In the genomic region with DNA sequence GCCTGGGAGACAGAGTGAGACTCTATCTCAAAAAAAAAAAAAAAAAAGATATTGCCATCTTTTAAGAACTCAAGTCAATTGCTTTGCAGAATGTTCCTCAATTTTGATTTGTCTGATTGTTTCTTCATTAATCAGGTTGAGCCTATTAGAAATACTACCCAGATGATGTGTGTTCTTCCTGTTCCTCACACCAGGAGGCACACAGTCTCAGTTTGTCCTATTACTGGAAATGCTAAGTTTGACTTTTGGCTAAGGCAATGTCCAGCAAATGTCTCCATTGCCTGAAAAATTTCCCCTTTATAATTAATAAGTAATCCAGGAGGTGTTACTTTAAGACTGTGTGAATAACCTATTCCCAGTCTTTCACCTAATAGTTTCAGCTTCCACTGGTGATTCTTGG, we compare ENCODE assay signal across 8 cellular contexts. TPM values are rescaled to one million over a fixed set of nuclear protein-coding genes. Genes with fewer than 3 reads are reported as not detected.
A peak's percentile ranks its signal among the peaks of the same experiment; 100 is the strongest.
DNase-seq lines count a peak whose midpoint lies in the region; ATAC-seq and TF ChIP-seq lines count a peak whose summit lies in the region.

No MANE protein-coding gene starts in this region.

- H3K36me3 Mint-ChIP-seq in activated CD4-positive, alpha-beta memory T cell treated with anti-CD3 and anti-CD28 coated beads, Interleukin-2, amount 10 ng/mL, durations not matched to agents 7 days and 5 days (ENCODE audit: low read depth), result peaks cover 12% of the 10 kb centered on the region
- H3K36me3 Mint-ChIP-seq in activated CD4-positive, alpha-beta memory T cell treated with anti-CD3 and anti-CD28 coated beads for 36 hours, result peaks cover 9% of the 10 kb centered on the region

- H3K4me3 Mint-ChIP-seq in activated CD4-positive, alpha-beta memory T cell treated with anti-CD3 and anti-CD28 coated beads, Interleukin-2, amount 10 ng/mL, durations not matched to agents 7 days and 5 days, result peak overlapping the region; percentile 79
- no peak overlapping the region for H3K4me3 Mint-ChIP-seq in activated CD4-positive, alpha-beta memory T cell treated with anti-CD3 and anti-CD28 coated beads for 36 hours

- no peak for TF ChIP-seq POLR2A in NB4 (IDR thresholded peaks at IDR 0.05; ENCODE audit: extremely low read depth, insufficient read length)
- no peak for TF ChIP-seq POLR2A in suprapubic skin (IDR thresholded peaks at IDR 0.05)

- intact Hi-C loops in activated CD4-positive, alpha-beta memory T cell treated with anti-CD3 and anti-CD28 coated beads for 36 hours (cut with micrococcal nuclease), result no loop called here

- H3K36me3 ChIP-seq in suprapubic skin, result no peaks in the 10 kb centered on the region

- peaks cover 6% of the 10 kb centered on the region for H3K27me3 Mint-ChIP-seq in activated CD4-positive, alpha-beta memory T cell treated with anti-CD3 and anti-CD28 coated beads, Interleukin-2, amount 10 ng/mL, durations not matched to agents 7 days and 5 days
- no peaks in the 10 kb centered on the region for H3K27me3 Mint-ChIP-seq in activated CD4-positive, alpha-beta memory T cell treated with anti-CD3 and anti-CD28 coated beads for 36 hours

- H3K27ac ChIP-seq in suprapubic skin, result no peak overlapping the region

- TF ChIP-seq CTCF in NB4 (IDR thresholded peaks at IDR 0.05; ENCODE audit: low read depth, low read length) (no peak), suprapubic skin (IDR thresholded peaks at IDR 0.05) (no peak)

- H3K4me1 ChIP-seq in suprapubic skin, result no peaks in the 10 kb centered on the region

- peaks cover 16% of the 10 kb centered on the region for H3K4me1 Mint-ChIP-seq in activated CD4-positive, alpha-beta memory T cell treated with anti-CD3 and anti-CD28 coated beads, Interleukin-2, amount 10 ng/mL, durations not matched to agents 7 days and 5 days
- H3K4me1 Mint-ChIP-seq in activated CD4-positive, alpha-beta memory T cell treated with anti-CD3 and anti-CD28 coated beads for 36 hours (ENCODE audit: low read depth), result peaks cover 8% of the 10 kb centered on the region

- no peaks in the 10 kb centered on the region for H3K27me3 ChIP-seq in suprapubic skin

- POLR2A ChIA-PET in activated CD4-positive, alpha-beta memory T cell treated with anti-CD3 and anti-CD28 coated beads, Interleukin-2, amount 10 ng/mL, durations not matched to agents 7 days and 5 days (lab: Charles Lee), result interaction anchor here (1.5 to 2.4 kb wide), 2 partner anchors 9 to 59 kb away, joined by 5 to 13 read pairs; partner anchors contain the start of gene MOB1A
- POLR2A ChIA-PET in activated CD4-positive, alpha-beta memory T cell treated with anti-CD3 and anti-CD28 coated beads for 36 hours (lab: Charles Lee), result no interaction called here

- peaks cover 22% of the 10 kb centered on the region for H3K9me3 Mint-ChIP-seq in activated CD4-positive, alpha-beta memory T cell treated with anti-CD3 and anti-CD28 coated beads, Interleukin-2, amount 10 ng/mL, durations not matched to agents 7 days and 5 days
- peaks cover 25% of the 10 kb centered on the region for H3K9me3 Mint-ChIP-seq in activated CD4-positive, alpha-beta memory T cell treated with anti-CD3 and anti-CD28 coated beads for 36 hours

- CTCF ChIA-PET in activated CD4-positive, alpha-beta memory T cell treated with anti-CD3 and anti-CD28 coated beads, Interleukin-2, amount 10 ng/mL, durations not matched to agents 7 days and 5 days (lab: Charles Lee), result interaction anchor here (1.3 to 1.7 kb wide), 2 partner anchors 28 to 133 kb away, joined by 3 to 9 read pairs; partner anchors contain the start of gene BOLA3
- CTCF ChIA-PET in activated CD4-positive, alpha-beta memory T cell treated with anti-CD3 and anti-CD28 coated beads for 36 hours (lab: Charles Lee), result interaction anchor here (2.8 kb wide), 1 partner anchor 28 kb away, joined by 22 read pairs; the partner anchor contains the start of gene BOLA3

- no peak for DNase-seq in activated CD4-positive, alpha-beta memory T cell treated with anti-CD3 and anti-CD28 coated beads, Interleukin-2, amount 10 ng/mL, durations not matched to agents 7 days and 5 days
- DNase-seq in activated CD4-positive, alpha-beta memory T cell treated with anti-CD3 and anti-CD28 coated beads for 36 hours, result no peak
- DNase-seq in NB4 (ENCODE audit: low read depth), result peak; percentile 30
- peak; percentile 11 for DNase-seq in dermis blood vessel endothelial cell
- DNase-seq in suprapubic skin (ENCODE audit: low spot score in 2 of 2), result no peak
- no peak for DNase-seq in LoVo (ENCODE audit: low spot score)
- no peak for DNase-seq in dedifferentiated amniotic fluid mesenchymal stem cell (ENCODE audit: extremely low spot score)

- no peaks in the 10 kb centered on the region for H3K9me3 ChIP-seq in suprapubic skin

- ATAC-seq in GM19397 (IDR thresholded peaks at IDR 0.05; ENCODE audit: unreplicated experiment), result no peak

- H3K27ac Mint-ChIP-seq in activated CD4-positive, alpha-beta memory T cell treated with anti-CD3 and anti-CD28 coated beads, Interleukin-2, amount 10 ng/mL, durations not matched to agents 7 days and 5 days, result no peak overlapping the region
- no peak overlapping the region for H3K27ac Mint-ChIP-seq in activated CD4-positive, alpha-beta memory T cell treated with anti-CD3 and anti-CD28 coated beads for 36 hours

- TF ChIP-seq EP300 in suprapubic skin (IDR thresholded peaks at IDR 0.05), result no peak

- peak overlapping the region; percentile 71 for H3K4me3 ChIP-seq in NB4 (ENCODE audit: low read depth, low read length)
- H3K4me3 ChIP-seq in suprapubic skin, result peak overlapping the region; percentile 65

RNA-seq across cellular contexts. Expression of gene BOLA3, which starts 28.4 kb away (rescaled TPM):
- 10 to 100 TPM; 46.5 to 55.4 TPM for total RNA-seq in activated CD4-positive, alpha-beta memory T cell treated with anti-CD3 and anti-CD28 coated beads, Interleukin-2, amount 10 ng/mL, durations not matched to agents 7 days and 5 days
- 10 to 100 TPM; 97.2 to 99.8 TPM for total RNA-seq in activated CD4-positive, alpha-beta memory T cell treated with anti-CD3 and anti-CD28 coated beads for 36 hours
- 23.7 and 24.3 TPM in 2 replicates for total RNA-seq in dermis blood vessel endothelial cell
- 10 to 100 TPM; 18.9 to 44.0 (median 28.1) TPM for total RNA-seq in suprapubic skin

RNA-seq across cellular contexts. Expression of gene MOB1A, which starts 59.4 kb away (rescaled TPM):
- total RNA-seq in activated CD4-positive, alpha-beta memory T cell treated with anti-CD3 and anti-CD28 coated beads, Interleukin-2, amount 10 ng/mL, durations not matched to agents 7 days and 5 days, result 100 to 1,000 TPM; 188 to 193 TPM
- total RNA-seq in activated CD4-positive, alpha-beta memory T cell treated with anti-CD3 and anti-CD28 coated beads for 36 hours, result 100 to 1,000 TPM; 159 to 170 TPM
- total RNA-seq in dermis blood vessel endothelial cell (121 and 145 TPM in 2 replicates), suprapubic skin (10 to 100 TPM; 65.2 to 96.6 (median 79.2) TPM)

Comparison
In these comparisons a context has a peak if more than half of its experiments do, and no peak if none do; other contexts are left out.
1. DNase-seq: peak in NB4 (single experiment) and dermis blood vessel endothelial cell (single experiment); none in activated CD4-positive, alpha-beta memory T cell treated with anti-CD3 and anti-CD28 coated beads, Interleukin-2, amount 10 ng/mL, durations not matched to agents 7 days and 5 days (single experiment), activated CD4-positive, alpha-beta memory T cell treated with anti-CD3 and anti-CD28 coated beads for 36 hours (single experiment), suprapubic skin (0 of 2), LoVo (single experiment) and dedifferentiated amniotic fluid mesenchymal stem cell (single experiment).